9 cellular contexts compared by ENCODE assay signal in genomic region chr10:75137533-75138438, GRCh38. TPM values are rescaled to one million over a fixed set of nuclear protein-coding genes. Genes with fewer than 3 reads are reported as not detected.
A peak's percentile ranks its signal among the peaks of the same experiment; 100 is the strongest.
DNase-seq lines count a peak whose midpoint lies in the region; ATAC-seq and TF ChIP-seq lines count a peak whose summit lies in the region.
"Had no signal": no experiment of that assay in that cellular context is flagged by ENCODE, and none has a peak within 500 bp of the region (broad histone marks: within the 10 kb centered on the region; RNA-seq: fewer than 3 reads in every experiment).

No MANE protein-coding gene starts in this region.

- no peaks in the 10 kb centered on the region for H3K9me3 Mint-ChIP-seq in activated CD4-positive, alpha-beta T cell treated with anti-CD3 and anti-CD28 coated beads for 36 hours (ENCODE audit: low read depth)

- H3K27ac Mint-ChIP-seq in activated CD4-positive, alpha-beta T cell treated with anti-CD3 and anti-CD28 coated beads for 36 hours, result peak overlapping the region; percentile 67

- H3K27me3 Mint-ChIP-seq in activated CD4-positive, alpha-beta T cell treated with anti-CD3 and anti-CD28 coated beads for 36 hours, result no peaks in the 10 kb centered on the region

- DNase-seq in activated CD4-positive, alpha-beta T cell treated with anti-CD3 and anti-CD28 coated beads for 36 hours, result peak; percentile 66
- no peak for DNase-seq in activated CD4-positive, alpha-beta T cell treated with anti-CD3 and anti-CD28 coated beads, Interleukin-2, amount 50 U/mL, for 1 hour
- DNase-seq in OCI-M1 (lab: John Stamatoyannopoulos, UW), result peak; percentile 39
- peak; percentile 63 for DNase-seq in epithelial cell of esophagus (ENCODE audit: low read depth)
- DNase-seq in stimulated activated CD4-positive, alpha-beta T cell treated with anti-CD3 and anti-CD28 coated beads, Interleukin-2, amount 100 ng/mL, for 48 hours, result peak; percentile 7 to 14
- no peak for DNase-seq in substantia nigra (lab: John Stamatoyannopoulos, UW)
- no peak for DNase-seq in activated effector memory CD4-positive, alpha-beta T cell treated with Interleukin-2 at 50 U/mL for 16 hours

- peaks cover 2% of the 10 kb centered on the region for H3K36me3 Mint-ChIP-seq in activated CD4-positive, alpha-beta T cell treated with anti-CD3 and anti-CD28 coated beads for 36 hours (ENCODE audit: low read depth)

- H3K4me1 Mint-ChIP-seq in activated CD4-positive, alpha-beta T cell treated with anti-CD3 and anti-CD28 coated beads for 36 hours, result peaks cover 37% of the 10 kb centered on the region

- no peak for TF ChIP-seq CTCF in epithelial cell of esophagus (IDR thresholded peaks at IDR 0.05; ENCODE audit: insufficient read depth, low read depth, low read length, missing control alignments)

- no peak overlapping the region for H3K4me3 ChIP-seq in epithelial cell of esophagus (ENCODE audit: low read length)

- H3K4me3 Mint-ChIP-seq in activated CD4-positive, alpha-beta T cell treated with anti-CD3 and anti-CD28 coated beads for 36 hours, result no peak overlapping the region

- intact Hi-C loops in activated CD4-positive, alpha-beta T cell treated with anti-CD3 and anti-CD28 coated beads for 36 hours (cut with DNase I, micrococcal nuclease), result loop anchor here (1.0 to 5.0 kb wide), 3 partner anchors 25 to 45 kb away; no protein-coding TSS in a partner anchor

- POLR2A ChIA-PET in activated CD4-positive, alpha-beta T cell treated with anti-CD3 and anti-CD28 coated beads for 36 hours (lab: Charles Lee), result interaction anchor here (0.6 to 0.9 kb wide), 3 partner anchors 18 to 72 kb away, joined by 3 to 4 read pairs (median 4); no protein-coding TSS in a partner anchor

- no peak overlapping the region for H3K27ac ChIP-seq in substantia nigra (ENCODE audit: low read depth, low read length, poor library complexity, severe bottlenecking)
- H3K27ac ChIP-seq: neutrophil had no signal

- peak; percentile 94 for ATAC-seq in activated CD4-positive, alpha-beta T cell treated with anti-CD3 and anti-CD28 coated beads for 36 hours
- ATAC-seq in GM19328 (IDR thresholded peaks at IDR 0.05; ENCODE audit: unreplicated experiment), result no peak

- CTCF ChIA-PET in activated CD4-positive, alpha-beta T cell treated with anti-CD3 and anti-CD28 coated beads for 36 hours (lab: Charles Lee), result interaction anchor here (1.0 to 1.2 kb wide), 2 partner anchors 23 to 312 kb away, joined by 4 read pairs; partner anchors contain the start of gene KAT6B

RNA-seq across cellular contexts. Expression of gene SAMD8, which starts 26.3 kb away (rescaled TPM):
- total RNA-seq in activated CD4-positive, alpha-beta T cell treated with anti-CD3 and anti-CD28 coated beads for 36 hours, result 10 to 100 TPM; 20.5 to 20.9 TPM

Comparison
In these comparisons a context has a peak if more than half of its experiments do, and no peak if none do; other contexts are left out.
1. DNase-seq: peak in activated CD4-positive, alpha-beta T cell treated with anti-CD3 and anti-CD28 coated beads for 36 hours (single experiment), OCI-M1 (single experiment), epithelial cell of esophagus (single experiment) and stimulated activated CD4-positive, alpha-beta T cell treated with anti-CD3 and anti-CD28 coated beads, Interleukin-2, amount 100 ng/mL, for 48 hours (2 of 2); none in activated CD4-positive, alpha-beta T cell treated with anti-CD3 and anti-CD28 coated beads, Interleukin-2, amount 50 U/mL, for 1 hour (single experiment), substantia nigra (0 of 49) and activated effector memory CD4-positive, alpha-beta T cell treated with Interleukin-2 at 50 U/mL for 16 hours (single experiment).